25 cellular contexts compared by ENCODE assay signal in the genomic region with DNA sequence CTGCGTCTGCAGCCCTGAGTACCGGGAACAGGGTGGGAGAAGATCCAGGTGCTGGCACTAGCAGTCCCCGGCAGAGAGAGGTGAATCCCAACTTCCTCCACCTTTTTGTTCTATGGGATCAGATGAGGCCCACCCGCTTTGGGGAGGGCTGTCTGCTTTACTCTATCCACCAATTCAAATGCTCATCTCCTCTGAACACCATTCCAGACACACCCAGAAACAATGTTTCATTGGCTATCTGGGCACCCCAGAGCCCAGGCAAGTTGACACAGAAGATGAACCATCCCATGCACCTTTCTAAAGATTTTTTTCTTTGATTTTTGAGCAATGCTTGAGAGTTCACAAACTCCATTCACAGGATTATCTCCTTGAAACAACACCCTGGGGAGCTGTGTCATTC.
"Had no signal": no experiment of that assay in that cellular context is flagged by ENCODE, and none has a peak within 500 bp of the region (broad histone marks: within the 10 kb centered on the region; RNA-seq: fewer than 3 reads in every experiment).

No MANE protein-coding gene starts in this region.

- H3K4me1 ChIP-seq: colonic mucosa, esophagus squamous epithelium, left ventricle myocardium inferior, lower lobe of right lung, testis, tibial artery had no signal

- H3K9me3 ChIP-seq: colonic mucosa, esophagus squamous epithelium, left ventricle myocardium inferior, lower lobe of right lung, ovary, right lobe of liver, testis had no signal

- DNase-seq: caudate nucleus; colonic mucosa; effector CD8-positive, alpha-beta T cell; endodermal cell; esophagus squamous epithelium; foreskin melanocyte; glutamatergic neuron; left ventricle myocardium inferior; lower lobe of right lung; naive thymus-derived CD8-positive, alpha-beta T cell; nephron progenitor cell; nucleus accumbens; retina; stimulated activated CD4-positive, alpha-beta T cell treated with anti-CD3 and anti-CD28 coated beads, Interleukin-2, amount 100 ng/mL, for 24 hours; stimulated activated CD4-positive, alpha-beta T cell treated with anti-CD3 and anti-CD28 coated beads, Interleukin-4, amount 100 ng/mL, for 24 hours; stimulated activated naive CD8-positive, alpha-beta T cell treated with anti-CD3 and anti-CD28 coated beads, Interleukin-15, Interleukin-2, amounts not matched to agents 100 U/mL and 50 U/mL, for 24 hours; substantia nigra; testis; tibial artery had no signal

- H3K27ac ChIP-seq: colonic mucosa, esophagus squamous epithelium, left ventricle myocardium inferior, lower lobe of right lung, ovary, right lobe of liver, testis, tibial artery had no signal

- H3K4me3 ChIP-seq: colonic mucosa, esophagus squamous epithelium, left ventricle myocardium inferior, lower lobe of right lung, ovary, right lobe of liver, smooth muscle cell, testis, tibial artery had no signal

- H3K27me3 ChIP-seq: colonic mucosa, esophagus squamous epithelium, ovary, right lobe of liver, testis, tibial artery had no signal

- FAIRE-seq: endothelial cell of umbilical vein had no signal

- ATAC-seq: left colon; lower lobe of right lung; naive thymus-derived CD8-positive, alpha-beta T cell; right lobe of liver; stimulated activated memory B cell treated with anti-CD40 and anti-IgM and Interleukin-4, amounts not matched to agents 10 μg/mL and 1 μg/mL and 100 μg/mL, for 72 hours; stimulated activated naive CD8-positive, alpha-beta T cell treated with anti-CD3 and anti-CD28 coated beads, Interleukin-15, Interleukin-2, amounts not matched to agents 100 U/mL and 50 U/mL, for 24 hours had no signal

- H3K36me3 ChIP-seq: colonic mucosa, ovary, right lobe of liver had no signal

- H3K4me2 ChIP-seq: smooth muscle cell had no signal
